19 cellular contexts compared by ENCODE assay signal in genomic region chr1:12383786-12384185, GRCh38.
DNase-seq lines count a peak whose midpoint lies in the region; ATAC-seq lines count a peak whose summit lies in the region.
"Had no signal": no experiment of that assay in that cellular context is flagged by ENCODE, and none has a peak within 500 bp of the region (broad histone marks: within the 10 kb centered on the region; RNA-seq: fewer than 3 reads in every experiment).

No MANE protein-coding gene starts in this region.

- DNase-seq in T-helper 1 cell (no peak), GM03348 (ENCODE audit: low spot score) (peak; percentile 14), kidney glomerular epithelial cell (lab: John Stamatoyannopoulos, UW) (peak; percentile 37), NCI-H1105 (lab: John Stamatoyannopoulos, UW) (no peak), iPS-NIHi7 (ENCODE audit: extremely low spot score) (no peak)
- no peak for DNase-seq in activated naive CD8-positive, alpha-beta T cell treated with anti-CD3 and anti-CD28 coated beads, Interleukin-2, amount 10 ng/mL, durations not matched to agents 7 days and 5 days
- DNase-seq: activated B cell treated with CpG ODN at 0.5 μM for 24 hours; activated CD8-positive, alpha-beta memory T cell treated with anti-CD3 and anti-CD28 coated beads, Interleukin-2, amount 50 U/mL, for 4 hours; adrenal gland; GF-D8; NCI-H2107; NCI-H748 treated with DMSO at 0.1 percent for 48 hours; ovary; trophoblast cell had no signal

- H3K27me3 Mint-ChIP-seq in T-helper 1 cell treated with Interleukin-12 subunit alpha and Interleukin-12 subunit beta and Interleukin-4 antibody, amounts not matched to agents 30 μg/mL and 1 μg/mL, for 36 hours (ENCODE audit: low read depth): no peaks in the 10 kb centered on the region
- H3K27me3 Mint-ChIP-seq in activated naive CD8-positive, alpha-beta T cell treated with anti-CD3 and anti-CD28 coated beads, Interleukin-2, amount 10 ng/mL, durations not matched to agents 7 days and 5 days: no peaks in the 10 kb centered on the region
- H3K27me3 Mint-ChIP-seq: activated B cell treated with CpG ODN at 0.5 μM for 24 hours had no signal

- H3K27ac Mint-ChIP-seq in T-helper 1 cell treated with Interleukin-12 subunit alpha and Interleukin-12 subunit beta and Interleukin-4 antibody, amounts not matched to agents 30 μg/mL and 1 μg/mL, for 36 hours: peak overlapping the region; percentile 58
- H3K27ac Mint-ChIP-seq in activated naive CD8-positive, alpha-beta T cell treated with anti-CD3 and anti-CD28 coated beads, Interleukin-2, amount 10 ng/mL, durations not matched to agents 7 days and 5 days: peak overlapping the region; percentile 69
- H3K27ac Mint-ChIP-seq: activated B cell treated with CpG ODN at 0.5 μM for 24 hours; stimulated activated effector memory CD8-positive, alpha-beta T cell treated with anti-CD3 and anti-CD28 coated beads, Interleukin-12 subunit alpha, Interleukin-12 subunit beta, amount 100 ng/mL, for 72 hours had no signal

- no peak for ATAC-seq in activated naive CD8-positive, alpha-beta T cell treated with anti-CD3 and anti-CD28 coated beads, Interleukin-2, amount 10 ng/mL, durations not matched to agents 7 days and 5 days (ENCODE audit: low read depth)
- no peak for ATAC-seq in GM21447 (IDR thresholded peaks at IDR 0.05; ENCODE audit: unreplicated experiment)
- ATAC-seq: HCT116; Panc1; stimulated activated effector memory CD8-positive, alpha-beta T cell treated with anti-CD3 and anti-CD28 coated beads, Interleukin-12 subunit alpha, Interleukin-12 subunit beta, amount 100 ng/mL, for 72 hours had no signal

- peaks cover 74% of the 10 kb centered on the region for H3K36me3 Mint-ChIP-seq in T-helper 1 cell treated with Interleukin-12 subunit alpha and Interleukin-12 subunit beta and Interleukin-4 antibody, amounts not matched to agents 30 μg/mL and 1 μg/mL, for 36 hours (ENCODE audit: low read depth)
- H3K36me3 Mint-ChIP-seq in activated naive CD8-positive, alpha-beta T cell treated with anti-CD3 and anti-CD28 coated beads, Interleukin-2, amount 10 ng/mL, durations not matched to agents 7 days and 5 days: peaks cover 80% of the 10 kb centered on the region

- POLR2A ChIA-PET in activated naive CD8-positive, alpha-beta T cell treated with anti-CD3 and anti-CD28 coated beads, Interleukin-2, amount 10 ng/mL, durations not matched to agents 7 days and 5 days (lab: Charles Lee): no interaction called here

- H3K4me3 Mint-ChIP-seq in T-helper 1 cell treated with Interleukin-12 subunit alpha and Interleukin-12 subunit beta and Interleukin-4 antibody, amounts not matched to agents 30 μg/mL and 1 μg/mL, for 36 hours: peak overlapping the region; percentile 25
- H3K4me3 Mint-ChIP-seq in activated naive CD8-positive, alpha-beta T cell treated with anti-CD3 and anti-CD28 coated beads, Interleukin-2, amount 10 ng/mL, durations not matched to agents 7 days and 5 days: peak overlapping the region; percentile 19
- H3K4me3 Mint-ChIP-seq: activated B cell treated with CpG ODN at 0.5 μM for 24 hours; stimulated activated effector memory CD8-positive, alpha-beta T cell treated with anti-CD3 and anti-CD28 coated beads, Interleukin-12 subunit alpha, Interleukin-12 subunit beta, amount 100 ng/mL, for 72 hours had no signal

- peaks cover 34% of the 10 kb centered on the region for H3K9me3 Mint-ChIP-seq in T-helper 1 cell treated with Interleukin-12 subunit alpha and Interleukin-12 subunit beta and Interleukin-4 antibody, amounts not matched to agents 30 μg/mL and 1 μg/mL, for 36 hours
- peaks cover 21% of the 10 kb centered on the region for H3K9me3 Mint-ChIP-seq in activated naive CD8-positive, alpha-beta T cell treated with anti-CD3 and anti-CD28 coated beads, Interleukin-2, amount 10 ng/mL, durations not matched to agents 7 days and 5 days

- H3K4me1 Mint-ChIP-seq in T-helper 1 cell treated with Interleukin-12 subunit alpha and Interleukin-12 subunit beta and Interleukin-4 antibody, amounts not matched to agents 30 μg/mL and 1 μg/mL, for 36 hours (ENCODE audit: low read depth): peaks cover 40% of the 10 kb centered on the region
- peaks cover 28% of the 10 kb centered on the region for H3K4me1 Mint-ChIP-seq in activated naive CD8-positive, alpha-beta T cell treated with anti-CD3 and anti-CD28 coated beads, Interleukin-2, amount 10 ng/mL, durations not matched to agents 7 days and 5 days

Comparison
In these comparisons a context has a peak if more than half of its experiments do, and no peak if none do; other contexts are left out.
1. DNase-seq: peak in GM03348 (single experiment) and kidney glomerular epithelial cell (single experiment); none in T-helper 1 cell (0 of 5), activated naive CD8-positive, alpha-beta T cell treated with anti-CD3 and anti-CD28 coated beads, Interleukin-2, amount 10 ng/mL, durations not matched to agents 7 days and 5 days (single experiment), NCI-H1105 (single experiment) and iPS-NIHi7 (single experiment).